In genomic region chr22:40690370-40690769, GRCh38 we compare ENCODE assay signal across 24 cellular contexts. TPM values are rescaled to one million over a fixed set of nuclear protein-coding genes. Genes with fewer than 3 reads are reported as not detected.
"Had no signal": no experiment of that assay in that cellular context is flagged by ENCODE, and none has a peak within 500 bp of the region (broad histone marks: within the 10 kb centered on the region; RNA-seq: fewer than 3 reads in every experiment).

No MANE protein-coding gene starts in this region.

- H3K4me3 ChIP-seq: ovary, prostate gland, right atrium auricular region, thyroid gland had no signal

- H3K27ac Mint-ChIP-seq: activated naive CD4-positive, alpha-beta T cell treated with anti-CD3 and anti-CD28 coated beads, Interleukin-2, amount 50 U/mL, for 24 hours; naive B cell; stimulated activated naive CD8-positive, alpha-beta T cell treated with anti-CD3 and anti-CD28 coated beads, Interleukin-15, Interleukin-2, amounts not matched to agents 100 ng/mL and 50 ng/mL, for 24 hours; T-helper 2 cell treated with Interferon-gamma antibody and Interleukin-4, amounts not matched to agents 5 μg/mL and 100 μg/mL, for 36 hours had no signal

- DNase-seq: activated CD4-positive, alpha-beta T cell treated with anti-CD3 and anti-CD28 coated beads for 1 hour; activated CD4-positive, alpha-beta T cell treated with anti-CD3 and anti-CD28 coated beads, Interleukin-2, amount 50 U/mL, for 1 hour; activated gamma-delta T cell treated with Interleukin-2 at 50 U/mL for 16 hours; activated T-cell treated with anti-CD3 and anti-CD28 coated beads, Interleukin-2, amount 50 U/mL, for 1 hour; aorta; caudate nucleus; dermis blood vessel endothelial cell; effector memory CD4-positive, alpha-beta T cell; foreskin melanocyte; left cardiac atrium; naive B cell; ovary; stimulated activated CD4-positive, alpha-beta T cell treated with anti-CD3 and anti-CD28 coated beads, Interleukin-4, amount 100 ng/mL, for 4 hours; substantia nigra; thyroid gland had no signal

- H3K9me3 Mint-ChIP-seq: activated naive CD4-positive, alpha-beta T cell treated with anti-CD3 and anti-CD28 coated beads, Interleukin-2, amount 50 U/mL, for 24 hours; naive B cell; stimulated activated naive CD8-positive, alpha-beta T cell treated with anti-CD3 and anti-CD28 coated beads, Interleukin-15, Interleukin-2, amounts not matched to agents 100 ng/mL and 50 ng/mL, for 24 hours; T-helper 2 cell treated with Interferon-gamma antibody and Interleukin-4, amounts not matched to agents 5 μg/mL and 100 μg/mL, for 36 hours had no signal

- H3K4me3 Mint-ChIP-seq: activated naive CD4-positive, alpha-beta T cell treated with anti-CD3 and anti-CD28 coated beads, Interleukin-2, amount 50 U/mL, for 24 hours; brain; naive B cell; stimulated activated naive CD8-positive, alpha-beta T cell treated with anti-CD3 and anti-CD28 coated beads, Interleukin-15, Interleukin-2, amounts not matched to agents 100 ng/mL and 50 ng/mL, for 24 hours; T-helper 2 cell treated with Interferon-gamma antibody and Interleukin-4, amounts not matched to agents 5 μg/mL and 100 μg/mL, for 36 hours had no signal

- H3K27me3 Mint-ChIP-seq: activated naive CD4-positive, alpha-beta T cell treated with anti-CD3 and anti-CD28 coated beads, Interleukin-2, amount 50 U/mL, for 24 hours; stimulated activated naive CD8-positive, alpha-beta T cell treated with anti-CD3 and anti-CD28 coated beads, Interleukin-15, Interleukin-2, amounts not matched to agents 100 ng/mL and 50 ng/mL, for 24 hours had no signal

- H3K27me3 ChIP-seq: ovary, right atrium auricular region, thyroid gland had no signal

- H3K4me1 ChIP-seq: prostate gland had no signal

- H3K4me1 Mint-ChIP-seq: activated naive CD4-positive, alpha-beta T cell treated with anti-CD3 and anti-CD28 coated beads, Interleukin-2, amount 50 U/mL, for 24 hours; naive B cell had no signal

- H3K36me3 ChIP-seq: ovary, prostate gland, right atrium auricular region, thyroid gland had no signal

- H3K36me3 Mint-ChIP-seq: activated naive CD4-positive, alpha-beta T cell treated with anti-CD3 and anti-CD28 coated beads, Interleukin-2, amount 50 U/mL, for 24 hours; brain; naive B cell had no signal

- H3K27ac ChIP-seq: ovary, prostate gland, right atrium auricular region, thyroid gland, VCaP had no signal

- H3K9me3 ChIP-seq: ovary, prostate gland, right atrium auricular region, thyroid gland had no signal

RNA-seq across cellular contexts. Expression of gene MCHR1, which starts 11.1 kb away (rescaled TPM):
- total RNA-seq: dermis blood vessel endothelial cell, endothelial cell of umbilical vein, esophagus mucosa, thyroid gland had no signal
